ENCODE assay signal across 9 cellular contexts in the genomic region with DNA sequence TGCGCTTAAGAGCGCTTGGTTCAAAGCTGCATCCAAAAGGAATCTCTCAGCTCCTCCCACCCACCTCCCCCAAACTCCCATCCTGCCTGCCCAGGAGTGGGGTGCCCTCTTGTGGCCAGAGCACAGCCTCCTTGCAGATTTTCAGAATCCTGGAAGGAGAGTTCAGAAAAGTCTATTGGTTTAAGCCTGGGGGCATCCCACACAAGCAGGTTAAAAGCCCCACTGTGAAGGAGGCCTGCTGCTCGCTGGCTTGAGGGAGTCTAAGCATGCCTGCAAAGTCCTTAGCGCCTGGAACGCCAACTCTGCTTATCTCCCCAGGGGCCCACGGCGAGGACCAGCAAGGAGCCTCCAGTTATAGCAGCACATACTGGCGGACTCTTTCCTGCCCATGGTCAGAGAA.
DNase-seq lines count a peak whose midpoint lies in the region; ATAC-seq and TF ChIP-seq lines count a peak whose summit lies in the region.
"Had no signal": no experiment of that assay in that cellular context is flagged by ENCODE, and none has a peak within 500 bp of the region (broad histone marks: within the 10 kb centered on the region; RNA-seq: fewer than 3 reads in every experiment).

No MANE protein-coding gene starts in this region.

- DNase-seq in cardiac muscle cell (ENCODE audit: low read depth in 1 of 2, low spot score in 1 of 2) (peak; percentile 0 to 58), Right ventricle myocardium inferior (ENCODE audit: missing footprints) (no peak), NCI-H2196 (lab: John Stamatoyannopoulos, UW; ENCODE audit: unreplicated experiment) (peak; percentile 34), endodermal cell (peak; percentile 97), thyroid gland (peak; percentile 44 to 56), amniotic stem cell (lab: John Stamatoyannopoulos, UW) (no peak)
- no peak for DNase-seq in activated CD8-positive, alpha-beta memory T cell treated with anti-CD3 and anti-CD28 coated beads for 24 hours
- DNase-seq: activated CD4-positive, alpha-beta T cell treated with anti-CD3 and anti-CD28 coated beads, Interleukin-2, amount 50 U/mL, for 4 hours had no signal

- no peak for TF ChIP-seq CTCF in cardiac muscle cell (IDR thresholded peaks at IDR 0.05; ENCODE audit: low read depth, low read length)
- TF ChIP-seq CTCF in endodermal cell (conservative IDR thresholded peaks at IDR 0.05) = peak; percentile 81
- TF ChIP-seq CTCF in thyroid gland (IDR thresholded peaks at IDR 0.05) = peak in 3 of 6 experiments; percentile 17 to 52 (median 39)

- no peaks in the 10 kb centered on the region for H3K4me1 ChIP-seq in cardiac muscle cell (ENCODE audit: low read depth)
- no peaks in the 10 kb centered on the region for H3K4me1 ChIP-seq in endodermal cell (ENCODE audit: control insufficient read depth, insufficient read depth, low read length)
- no peaks in the 10 kb centered on the region for H3K4me1 ChIP-seq in thyroid gland

- H3K9me3 ChIP-seq in cardiac muscle cell (ENCODE audit: low read depth) (no peaks in the 10 kb centered on the region), endodermal cell (ENCODE audit: control insufficient read depth, low read length) (no peaks in the 10 kb centered on the region), thyroid gland (no peaks in the 10 kb centered on the region)

- H3K36me3 Mint-ChIP-seq in endodermal cell (ENCODE audit: low read depth) = no peaks in the 10 kb centered on the region

- no peak overlapping the region for H3K4me3 Mint-ChIP-seq in endodermal cell

- no peak overlapping the region for H3K27ac Mint-ChIP-seq in endodermal cell

- TF ChIP-seq POLR2A in thyroid gland (IDR thresholded peaks at IDR 0.05) = no peak

- H3K9me3 Mint-ChIP-seq in endodermal cell = no peaks in the 10 kb centered on the region

- H3K27me3 Mint-ChIP-seq in endodermal cell (ENCODE audit: insufficient read depth) = peaks cover 32% of the 10 kb centered on the region

- no peak overlapping the region for H3K9ac ChIP-seq in endodermal cell (ENCODE audit: extremely low read depth, low read length, poor library complexity, severe bottlenecking)

- H3K27me3 ChIP-seq in cardiac muscle cell (no peaks in the 10 kb centered on the region), endodermal cell (ENCODE audit: control insufficient read depth, insufficient read depth, low read length, poor library complexity, severe bottlenecking) (peaks cover 5% of the 10 kb centered on the region), thyroid gland (no peaks in the 10 kb centered on the region)

- H3K27ac ChIP-seq in cardiac muscle cell = no peak overlapping the region
- no peak overlapping the region for H3K27ac ChIP-seq in endodermal cell (ENCODE audit: low read depth, low read length)
- no peak overlapping the region for H3K27ac ChIP-seq in thyroid gland

- H3K4me3 ChIP-seq in cardiac muscle cell (no peak overlapping the region), endodermal cell (ENCODE audit: low read length) (no peak overlapping the region), thyroid gland (replicated peaks in 1 of 3) (no peak overlapping the region)

- intact Hi-C loops in Right ventricle myocardium inferior (cut with DNase I) (loop anchor here (5.0 to 10.0 kb wide), 2 partner anchors 304 to 437 kb away; no protein-coding TSS in a partner anchor), thyroid gland (cut with DNase I) (loop anchor here (5.0 kb wide), 1 partner anchor 304 kb away; no protein-coding TSS in a partner anchor)

- peaks cover 3% of the 10 kb centered on the region for H3K4me1 Mint-ChIP-seq in endodermal cell

- H3K36me3 ChIP-seq in cardiac muscle cell = no peaks in the 10 kb centered on the region
- H3K36me3 ChIP-seq in endodermal cell (ENCODE audit: control insufficient read depth, insufficient read depth, low read length) = no peaks in the 10 kb centered on the region
- no peaks in the 10 kb centered on the region for H3K36me3 ChIP-seq in thyroid gland

- ATAC-seq in Right ventricle myocardium inferior = no peak
- ATAC-seq in HG02981 (IDR thresholded peaks at IDR 0.05; ENCODE audit: unreplicated experiment) = no peak

- 41 to 63% methylated on average over 4 to 8 of the region's 8 CpGs for WGBS in endodermal cell (ENCODE audit: insufficient coverage in 1 of 2, insufficient read length in 1 of 2), 2 experiments
- 21 to 39% methylated on average over 7 to 8 of the region's 8 CpGs for WGBS in thyroid gland, 2 donors

Comparison
In these comparisons a context has a peak if more than half of its experiments do, and no peak if none do; other contexts are left out.
1. DNase-seq: peak in cardiac muscle cell (2 of 2), NCI-H2196 (single experiment), endodermal cell (single experiment) and thyroid gland (2 of 2); none in Right ventricle myocardium inferior (single experiment), amniotic stem cell (single experiment) and activated CD8-positive, alpha-beta memory T cell treated with anti-CD3 and anti-CD28 coated beads for 24 hours (single experiment).